In genomic region chr4:40829586-40829985, GRCh38 we compare ENCODE assay signal across 19 cellular contexts.
A peak's percentile ranks its signal among the peaks of the same experiment; 100 is the strongest.
DNase-seq lines count a peak whose midpoint lies in the region; ATAC-seq and TF ChIP-seq lines count a peak whose summit lies in the region.
"Had no signal": no experiment of that assay in that cellular context is flagged by ENCODE, and none has a peak within 500 bp of the region (broad histone marks: within the 10 kb centered on the region; RNA-seq: fewer than 3 reads in every experiment).

No MANE protein-coding gene starts in this region.

- POLR2A ChIA-PET in CD4-positive, alpha-beta memory T cell (lab: Charles Lee; ENCODE audit: partially characterized antibody) = interaction anchor here (0.6 kb wide), 1 partner anchor 104 kb away, joined by 5 read pairs; no protein-coding TSS in a partner anchor

- CTCF ChIA-PET in CD4-positive, alpha-beta memory T cell (lab: Charles Lee; ENCODE audit: partially characterized antibody) = no interaction called here

- H3K27ac ChIP-seq in HL-60 (replicated peaks) (peak overlapping the region; percentile 9; the same call in 1 of the 2 replicates), SJCRH30 (no peak overlapping the region)
- H3K27ac ChIP-seq in CD4-positive, alpha-beta memory T cell (ENCODE audit: low read depth, low read length) = no peak overlapping the region
- H3K27ac ChIP-seq: Peyer's patch, SJSA1 had no signal

- peak in 1 of 2 experiments; percentile 76 for DNase-seq in HL-60 (ENCODE audit: low read depth in 1 of 2, low spot score in 1 of 2)
- peak; percentile 38 for DNase-seq in MV-4-11 (lab: John Stamatoyannopoulos, UW)
- DNase-seq in islet precursor cell = peak; percentile 30
- DNase-seq in posterior vena cava (ENCODE audit: low spot score) = peak; percentile 55
- DNase-seq in CD4-positive, alpha-beta memory T cell = no peak
- no peak for DNase-seq in GM13976 (ENCODE audit: low spot score)
- DNase-seq in SJCRH30 = no peak
- DNase-seq: CD8-positive, alpha-beta T cell; DND-41; HCEC 1CT; NCI-H1417; NCI-H187; NCI-H446; NCI-H526; Peyer's patch had no signal

- TF ChIP-seq CTCF in HL-60 (IDR thresholded peaks at IDR 0.05; ENCODE audit: insufficient read depth, low read length) = no peak
- TF ChIP-seq CTCF in GM13976 (IDR thresholded peaks at IDR 0.05; ENCODE audit: borderline replicate concordance, control extremely low read depth, extremely low read depth, insufficient read depth, missing control alignments) = no peak

- H3K4me1 ChIP-seq in CD4-positive, alpha-beta memory T cell (ENCODE audit: insufficient read depth, low read length) = no peaks in the 10 kb centered on the region
- H3K4me1 ChIP-seq in SJCRH30 = no peaks in the 10 kb centered on the region
- H3K4me1 ChIP-seq: Peyer's patch, SJSA1 had no signal

- H3K4me3 Mint-ChIP-seq in CD4-positive, alpha-beta memory T cell = no peak overlapping the region
- H3K4me3 Mint-ChIP-seq: CD8-positive, alpha-beta T cell; GM23338 had no signal

- ATAC-seq in HG03442 (IDR thresholded peaks at IDR 0.05; ENCODE audit: unreplicated experiment) = no peak
- ATAC-seq: CD8-positive, alpha-beta T cell; GM12878; GM23338 had no signal

- in situ Hi-C loops in GM13976 (cut with MboI; ENCODE audit: low sequenced_read_pairs, unreplicated experiment) = no loop called here

- intact Hi-C loops in posterior vena cava (cut with DNase I) = no loop called here
- intact Hi-C loops in CD4-positive, alpha-beta memory T cell (cut with micrococcal nuclease) = no loop called here

- H3K4me1 Mint-ChIP-seq in CD4-positive, alpha-beta memory T cell = peaks cover 0 to 2% (median 1%) of the 10 kb centered on the region in 4 donors
- H3K4me1 Mint-ChIP-seq: GM23338 had no signal

- H3K4me3 ChIP-seq in HL-60 (replicated peaks; ENCODE audit: insufficient read depth, low read length) (no peak overlapping the region), SJCRH30 (no peak overlapping the region)
- H3K4me3 ChIP-seq in CD4-positive, alpha-beta memory T cell (ENCODE audit: low read length in 2 of 2) = no peak overlapping the region
- H3K4me3 ChIP-seq: GM12878, GM23338, Peyer's patch, SJSA1 had no signal

- H3K27me3 Mint-ChIP-seq in CD4-positive, alpha-beta memory T cell = peaks cover 3 to 4% of the 10 kb centered on the region in 2 donors

- H3K36me3 Mint-ChIP-seq in CD4-positive, alpha-beta memory T cell = no peaks in the 10 kb centered on the region
- H3K36me3 Mint-ChIP-seq: CD8-positive, alpha-beta T cell had no signal

- H3K27me3 ChIP-seq in HL-60 (ENCODE audit: insufficient read depth, poor library complexity, severe bottlenecking) (no peaks in the 10 kb centered on the region), SJCRH30 (no peaks in the 10 kb centered on the region)
- no peaks in the 10 kb centered on the region for H3K27me3 ChIP-seq in CD4-positive, alpha-beta memory T cell (ENCODE audit: insufficient read depth, low read length)
- H3K27me3 ChIP-seq: Peyer's patch, SJSA1 had no signal

- peaks cover 0 to 6% (median 0%) of the 10 kb centered on the region in 8 donors for H3K9me3 Mint-ChIP-seq in CD4-positive, alpha-beta memory T cell
- H3K9me3 Mint-ChIP-seq: CD8-positive, alpha-beta T cell; GM23338 had no signal

- H3K9me3 ChIP-seq in CD4-positive, alpha-beta memory T cell (ENCODE audit: control insufficient read depth in 1 of 2, low read length in 2 of 2) = no peaks in the 10 kb centered on the region
- no peaks in the 10 kb centered on the region for H3K9me3 ChIP-seq in SJCRH30 (replicated peaks)
- H3K9me3 ChIP-seq: Peyer's patch, SJSA1 had no signal

- no peaks in the 10 kb centered on the region for H3K36me3 ChIP-seq in CD4-positive, alpha-beta memory T cell (ENCODE audit: insufficient read depth, low read length)
- H3K36me3 ChIP-seq in SJCRH30 = peaks cover 21% of the 10 kb centered on the region
- H3K36me3 ChIP-seq: SJSA1 had no signal

- H3K27ac Mint-ChIP-seq in CD4-positive, alpha-beta memory T cell = no peak overlapping the region
- H3K27ac Mint-ChIP-seq: CD8-positive, alpha-beta T cell; GM23338 had no signal

Comparison
In these comparisons a context has a peak if more than half of its experiments do, and no peak if none do; other contexts are left out.
1. DNase-seq: peak in MV-4-11 (single experiment), islet precursor cell (single experiment) and posterior vena cava (single experiment); none in CD4-positive, alpha-beta memory T cell (0 of 5), GM13976 (single experiment) and SJCRH30 (0 of 2).